ENCODE assay signal across 13 cellular contexts in the genomic region with DNA sequence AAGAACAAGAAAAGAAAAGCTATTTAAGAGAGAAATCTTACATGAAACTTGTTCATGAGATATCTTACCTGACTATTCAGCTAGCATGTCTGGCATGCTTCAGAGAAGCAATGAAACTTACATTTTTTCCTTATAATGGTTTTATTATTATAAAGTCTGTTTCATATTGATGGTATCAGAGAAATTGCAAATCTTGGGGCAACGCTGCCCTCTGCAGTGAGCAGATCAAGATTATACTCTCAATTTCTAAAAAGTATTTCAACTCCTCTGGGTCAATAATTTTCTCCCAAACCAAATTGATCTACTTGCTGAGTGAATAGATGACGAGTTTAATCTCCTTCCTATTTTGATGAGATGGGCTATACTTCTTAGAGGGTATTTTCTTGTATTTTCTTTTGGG.
DNase-seq lines count a peak whose midpoint lies in the region; ATAC-seq and TF ChIP-seq lines count a peak whose summit lies in the region.
"Had no signal": no experiment of that assay in that cellular context is flagged by ENCODE, and none has a peak within 500 bp of the region (broad histone marks: within the 10 kb centered on the region; RNA-seq: fewer than 3 reads in every experiment).

No MANE protein-coding gene starts in this region.

- no peak overlapping the region for H4K5ac ChIP-seq in IMR-90 (ENCODE audit: low read depth, low read length)

- no peak overlapping the region for H2AFZ ChIP-seq in IMR-90 (replicated peaks; ENCODE audit: low read length, poor library complexity)

- CTCF ChIA-PET in IMR-90 (lab: Yijun Ruan, JAX), result no interaction called here
- CTCF ChIA-PET in activated CD4-positive, alpha-beta memory T cell treated with anti-CD3 and anti-CD28 coated beads, Interleukin-2, amount 10 ng/mL, durations not matched to agents 7 days and 5 days (lab: Charles Lee), result no interaction called here

- no peak overlapping the region for H3K4ac ChIP-seq in IMR-90 (ENCODE audit: low read depth, low read length)

- TF ChIP-seq CTCF in C4-2B (conservative IDR thresholded peaks at IDR 0.05) (peak; percentile 41), IMR-90 (conservative IDR thresholded peaks at IDR 0.05; ENCODE audit: low read depth, low read length) (0 out of 2 replicates have a peak, but pooled peaks have one; percentile 20), brain microvascular endothelial cell (IDR thresholded peaks at IDR 0.05; ENCODE audit: low read depth, low read length, missing control alignments) (peak; percentile 55)

- no peaks in the 10 kb centered on the region for H3K36me3 ChIP-seq in IMR-90 (ENCODE audit: control insufficient read depth, insufficient read depth, low read length)
- no peaks in the 10 kb centered on the region for H3K36me3 ChIP-seq in brain microvascular endothelial cell (replicated peaks)
- H3K36me3 ChIP-seq: prostate gland had no signal

- no peak for TF ChIP-seq POLR2A in IMR-90 (IDR thresholded peaks at IDR 0.05; ENCODE audit: low read depth, low read length)

- no peak overlapping the region for H2BK15ac ChIP-seq in IMR-90 (ENCODE audit: low read depth, low read length)

- no peaks in the 10 kb centered on the region for H3K27me3 ChIP-seq in IMR-90 (ENCODE audit: control insufficient read depth, insufficient read depth, low read length)
- no peaks in the 10 kb centered on the region for H3K27me3 ChIP-seq in brain microvascular endothelial cell (replicated peaks)

- no peaks in the 10 kb centered on the region for H4K20me1 ChIP-seq in IMR-90 (ENCODE audit: insufficient read depth, low read length)

- no peaks in the 10 kb centered on the region for H3K9me3 Mint-ChIP-seq in activated CD4-positive, alpha-beta memory T cell treated with anti-CD3 and anti-CD28 coated beads, Interleukin-2, amount 10 ng/mL, durations not matched to agents 7 days and 5 days
- H3K9me3 Mint-ChIP-seq: activated naive CD4-positive, alpha-beta T cell treated with anti-CD3 and anti-CD28 coated beads, Interleukin-2, amount 50 U/mL, for 72 hours; T-helper 1 cell treated with Interleukin-12 subunit alpha and Interleukin-12 subunit beta and Interleukin-4 antibody, amounts not matched to agents 30 μg/mL and 1 μg/mL, for 36 hours had no signal

- no peak overlapping the region for H2BK5ac ChIP-seq in IMR-90 (ENCODE audit: low read depth, low read length, poor library complexity, severe bottlenecking)

- H4K8ac ChIP-seq in IMR-90 (ENCODE audit: low read depth in 2 of 2, low read length in 2 of 2), result no peak overlapping the region

- H3K79me1 ChIP-seq in IMR-90 (ENCODE audit: low read depth in 1 of 2, low read length in 2 of 2), result no peaks in the 10 kb centered on the region

- in situ Hi-C loops in IMR-90 (cut with MboI; ENCODE audit: low sequenced_read_pairs) (no loop called here), brain microvascular endothelial cell (cut with HindIII; ENCODE audit: low pct_ligation_motif_present, low sequenced_read_pairs) (no loop called here)

- H3K23ac ChIP-seq in IMR-90 (ENCODE audit: low read depth, low read length), result no peak overlapping the region

- ATAC-seq in IMR-90 (ENCODE audit: low read depth) (no peak), HG03039 (IDR thresholded peaks at IDR 0.05; ENCODE audit: unreplicated experiment) (no peak)
- ATAC-seq: activated naive CD4-positive, alpha-beta T cell treated with anti-CD3 and anti-CD28 coated beads, Interleukin-2, amount 50 U/mL, for 72 hours had no signal

- no CpG with 5 or more reads among the region's 2 CpGs for WGBS in IMR-90 (ENCODE audit: extremely low coverage in 2 of 2, insufficient read length in 1 of 2), 2 experiments

- 0 out of 2 replicates have a peak, but pooled peaks cover 1% of the 10 kb centered on the region for H3K9me3 ChIP-seq in IMR-90 (ENCODE audit: control insufficient read depth, insufficient read depth, low read length)
- H3K9me3 ChIP-seq: prostate gland had no signal

- no peaks in the 10 kb centered on the region for H3K9me1 ChIP-seq in IMR-90 (ENCODE audit: insufficient read depth, low read length)

- no peak overlapping the region for H3K4me3 ChIP-seq in IMR-90 (ENCODE audit: insufficient read depth, low read depth, low read length)
- no peak overlapping the region for H3K4me3 ChIP-seq in brain microvascular endothelial cell (ENCODE audit: low read depth, low read length)
- H3K4me3 ChIP-seq: prostate gland had no signal

- no peak overlapping the region for H3K56ac ChIP-seq in IMR-90 (ENCODE audit: extremely low read depth, insufficient read depth, low read length)

- H3K27ac Mint-ChIP-seq in activated CD4-positive, alpha-beta memory T cell treated with anti-CD3 and anti-CD28 coated beads, Interleukin-2, amount 10 ng/mL, durations not matched to agents 7 days and 5 days, result no peak overlapping the region
- H3K27ac Mint-ChIP-seq: activated naive CD4-positive, alpha-beta T cell treated with anti-CD3 and anti-CD28 coated beads, Interleukin-2, amount 50 U/mL, for 72 hours; T-helper 1 cell treated with Interleukin-12 subunit alpha and Interleukin-12 subunit beta and Interleukin-4 antibody, amounts not matched to agents 30 μg/mL and 1 μg/mL, for 36 hours had no signal

- no peak overlapping the region for H3K4me2 ChIP-seq in IMR-90 (ENCODE audit: low read depth, low read length)

- DNase-seq in IMR-90 (no peak), brain microvascular endothelial cell (peak; percentile 18), kidney tubule cell (ENCODE audit: low spot score) (peak; percentile 4), OCI-M1 (lab: John Stamatoyannopoulos, UW) (no peak), SKM-1 (lab: John Stamatoyannopoulos, UW; ENCODE audit: unreplicated experiment) (no peak)
- no peak for DNase-seq in activated CD4-positive, alpha-beta memory T cell treated with anti-CD3 and anti-CD28 coated beads, Interleukin-2, amount 10 ng/mL, durations not matched to agents 7 days and 5 days
- DNase-seq: COR-L47, NCI-H1436 treated with DMSO at 0.1 percent for 48 hours had no signal

- H3K14ac ChIP-seq in IMR-90 (replicated peaks; ENCODE audit: low read depth, low read length), result no peak overlapping the region

- H2BK20ac ChIP-seq in IMR-90 (ENCODE audit: low read depth, low read length), result no peak overlapping the region

- H2BK120ac ChIP-seq in IMR-90 (ENCODE audit: low read depth, low read length), result no peak overlapping the region

- dilution Hi-C loops in IMR-90 (cut with HindIII; ENCODE audit: low sequenced_read_pairs, unreplicated experiment), result no loop called here

- TF ChIP-seq RAD21 in IMR-90 (IDR thresholded peaks at IDR 0.05; ENCODE audit: low read length), result no peak; the same call in 1 of the 2 replicates

- intact Hi-C loops in IMR-90 (cut with micrococcal nuclease), result no loop called here

- POLR2A ChIA-PET in IMR-90 (lab: Charles Lee; ENCODE audit: unreplicated experiment), result no interaction called here
- POLR2A ChIA-PET in activated CD4-positive, alpha-beta memory T cell treated with anti-CD3 and anti-CD28 coated beads, Interleukin-2, amount 10 ng/mL, durations not matched to agents 7 days and 5 days (lab: Charles Lee), result no interaction called here

- H2AK5ac ChIP-seq in IMR-90 (ENCODE audit: low read depth, low read length), result no peak overlapping the region

- no peak overlapping the region for H3K18ac ChIP-seq in IMR-90 (ENCODE audit: low read depth, low read length)

- no peak overlapping the region for H3K4me3 Mint-ChIP-seq in activated CD4-positive, alpha-beta memory T cell treated with anti-CD3 and anti-CD28 coated beads, Interleukin-2, amount 10 ng/mL, durations not matched to agents 7 days and 5 days
- H3K4me3 Mint-ChIP-seq: T-helper 1 cell treated with Interleukin-12 subunit alpha and Interleukin-12 subunit beta and Interleukin-4 antibody, amounts not matched to agents 30 μg/mL and 1 μg/mL, for 36 hours had no signal

- H3K9ac ChIP-seq in IMR-90 (ENCODE audit: low read depth, low read length), result no peak overlapping the region

- no TSS peak for BruUV-seq in IMR-90 (replicated peaks; lab: Mats Ljungman, UMichigan)

- H3K4me1 Mint-ChIP-seq in activated CD4-positive, alpha-beta memory T cell treated with anti-CD3 and anti-CD28 coated beads, Interleukin-2, amount 10 ng/mL, durations not matched to agents 7 days and 5 days, result no peaks in the 10 kb centered on the region

- H3K36me3 Mint-ChIP-seq in activated CD4-positive, alpha-beta memory T cell treated with anti-CD3 and anti-CD28 coated beads, Interleukin-2, amount 10 ng/mL, durations not matched to agents 7 days and 5 days (ENCODE audit: low read depth), result no peaks in the 10 kb centered on the region
- H3K36me3 Mint-ChIP-seq: activated naive CD4-positive, alpha-beta T cell treated with anti-CD3 and anti-CD28 coated beads, Interleukin-2, amount 50 U/mL, for 72 hours had no signal

- H3K27ac ChIP-seq in C4-2B (no peak overlapping the region), IMR-90 (ENCODE audit: insufficient read depth, low read length) (no peak overlapping the region), brain microvascular endothelial cell (no peak overlapping the region)
- H3K27ac ChIP-seq: prostate gland had no signal

- H3K27me3 Mint-ChIP-seq in activated CD4-positive, alpha-beta memory T cell treated with anti-CD3 and anti-CD28 coated beads, Interleukin-2, amount 10 ng/mL, durations not matched to agents 7 days and 5 days, result no peaks in the 10 kb centered on the region

- H2AK9ac ChIP-seq in IMR-90 (replicated peaks; ENCODE audit: low read depth, low read length, poor library complexity), result no peak overlapping the region

- H3K4me1 ChIP-seq in IMR-90 (ENCODE audit: control insufficient read depth, insufficient read depth, low read length), result no peaks in the 10 kb centered on the region
- H3K4me1 ChIP-seq: prostate gland had no signal

- no peak overlapping the region for H4K91ac ChIP-seq in IMR-90 (ENCODE audit: insufficient read depth, low read depth, low read length)

TF ChIP-seq in IMR-90, 13 proteins besides CTCF, POLR2A, EP300 and RAD21 (continues in another document):
- no peak for TF ChIP-seq MXI1 (IDR thresholded peaks at IDR 0.05; ENCODE audit: borderline replicate concordance, low read depth, low read length)
- TF ChIP-seq CEBPB (IDR thresholded peaks at IDR 0.05; ENCODE audit: low read depth, low read length), result no peak
- no peak for TF ChIP-seq MAFK (IDR thresholded peaks at IDR 0.05; ENCODE audit: low read depth, low read length)
- no peak for TF ChIP-seq SMC3 (IDR thresholded peaks at IDR 0.05; ENCODE audit: low read depth, low read length)
- TF ChIP-seq, protein P1, sequence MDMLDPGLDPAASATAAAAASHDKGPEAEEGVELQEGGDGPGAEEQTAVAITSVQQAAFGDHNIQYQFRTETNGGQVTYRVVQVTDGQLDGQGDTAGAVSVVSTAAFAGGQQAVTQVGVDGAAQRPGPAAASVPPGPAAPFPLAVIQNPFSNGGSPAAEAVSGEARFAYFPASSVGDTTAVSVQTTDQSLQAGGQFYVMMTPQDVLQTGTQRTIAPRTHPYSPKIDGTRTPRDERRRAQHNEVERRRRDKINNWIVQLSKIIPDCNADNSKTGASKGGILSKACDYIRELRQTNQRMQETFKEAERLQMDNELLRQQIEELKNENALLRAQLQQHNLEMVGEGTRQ (IDR thresholded peaks at IDR 0.05; ENCODE audit: low read depth, low read length), result no peak
- no peak for TF ChIP-seq MAZ (IDR thresholded peaks at IDR 0.05; ENCODE audit: borderline replicate concordance, low read depth, low read length)
- no peak for TF ChIP-seq BHLHE40 (IDR thresholded peaks at IDR 0.05; ENCODE audit: low read depth, low read length)
- no peak for TF ChIP-seq RFX5 (IDR thresholded peaks at IDR 0.05; ENCODE audit: low read depth, low read length)

Comparison
In these comparisons a context has a peak if more than half of its experiments do, and no peak if none do; other contexts are left out.
1. DNase-seq: peak in brain microvascular endothelial cell (single experiment) and kidney tubule cell (single experiment); none in IMR-90 (single experiment), activated CD4-positive, alpha-beta memory T cell treated with anti-CD3 and anti-CD28 coated beads, Interleukin-2, amount 10 ng/mL, durations not matched to agents 7 days and 5 days (single experiment), OCI-M1 (single experiment) and SKM-1 (single experiment).
2. Peak in every context shown above with its lines, with median percentiles within 50 percentile points of each other: CTCF ChIP-seq.